Comparison of ENCODE assay signal across 16 cellular contexts in the genomic region with DNA sequence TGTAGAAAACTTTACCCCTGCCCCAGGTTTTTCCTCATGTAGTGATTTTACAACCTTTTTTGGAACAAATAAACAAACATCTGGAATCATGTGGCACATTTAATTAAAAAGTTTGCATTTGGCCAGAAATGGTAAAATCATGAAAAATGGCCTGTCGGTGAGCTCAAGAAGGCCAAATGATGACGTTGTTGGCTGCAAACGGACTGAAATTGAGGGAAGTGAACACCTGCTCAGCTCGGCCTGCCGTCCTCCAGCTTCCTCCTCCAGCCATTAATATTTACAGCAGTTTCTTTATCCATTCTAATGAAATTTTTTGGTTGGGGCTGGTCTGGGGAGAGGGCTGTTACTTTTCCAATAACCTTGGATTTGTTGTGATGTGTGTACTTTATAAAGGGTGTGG.
DNase-seq lines count a peak whose midpoint lies in the region; ATAC-seq and TF ChIP-seq lines count a peak whose summit lies in the region.
"Had no signal": no experiment of that assay in that cellular context is flagged by ENCODE, and none has a peak within 500 bp of the region (broad histone marks: within the 10 kb centered on the region; RNA-seq: fewer than 3 reads in every experiment).

No MANE protein-coding gene starts in this region.

- H3K9me3 Mint-ChIP-seq in nephron = peaks cover 4% of the 10 kb centered on the region
- peaks cover 0 to 8% of the 10 kb centered on the region in 2 donors for H3K9me3 Mint-ChIP-seq in stimulated activated naive CD8-positive, alpha-beta T cell treated with anti-CD3 and anti-CD28 coated beads, Interleukin-15, amount 100 ng/mL, for 72 hours

- ATAC-seq in stimulated activated naive CD8-positive, alpha-beta T cell treated with anti-CD3 and anti-CD28 coated beads, Interleukin-15, amount 100 ng/mL, for 72 hours = no peak
- ATAC-seq in T-helper 17 cell = no peak
- ATAC-seq: GM23338 had no signal

- no peak overlapping the region for H3K9ac ChIP-seq in rectal smooth muscle tissue (ENCODE audit: low read length)

- H3K36me3 ChIP-seq in rectal smooth muscle tissue (ENCODE audit: control insufficient read depth, insufficient read depth, low read length) = no peaks in the 10 kb centered on the region
- H3K36me3 ChIP-seq: BE2C, Peyer's patch had no signal

- H3K4me3 Mint-ChIP-seq in nephron = no peak overlapping the region
- no peak overlapping the region for H3K4me3 Mint-ChIP-seq in stimulated activated naive CD8-positive, alpha-beta T cell treated with anti-CD3 and anti-CD28 coated beads, Interleukin-15, amount 100 ng/mL, for 72 hours
- H3K4me3 Mint-ChIP-seq in T-helper 17 cell = no peak overlapping the region
- H3K4me3 Mint-ChIP-seq: CD4-positive, CD25-positive, alpha-beta regulatory T cell; GM23338 had no signal

- peaks cover 30% of the 10 kb centered on the region for H3K4me1 ChIP-seq in rectal smooth muscle tissue (ENCODE audit: control insufficient read depth, insufficient read depth, low read length)
- H3K4me1 ChIP-seq: BE2C had no signal

- no peaks in the 10 kb centered on the region for H3K27me3 ChIP-seq in rectal smooth muscle tissue (ENCODE audit: control insufficient read depth, insufficient read depth, low read length)
- H3K27me3 ChIP-seq: BE2C, Peyer's patch had no signal

- H3K27me3 Mint-ChIP-seq in nephron (ENCODE audit: low read depth) (peaks cover 6% of the 10 kb centered on the region), T-helper 17 cell (no peaks in the 10 kb centered on the region)
- no peaks in the 10 kb centered on the region for H3K27me3 Mint-ChIP-seq in stimulated activated naive CD8-positive, alpha-beta T cell treated with anti-CD3 and anti-CD28 coated beads, Interleukin-15, amount 100 ng/mL, for 72 hours
- H3K27me3 Mint-ChIP-seq: CD4-positive, CD25-positive, alpha-beta regulatory T cell had no signal

- peaks cover 68% of the 10 kb centered on the region for H3K4me1 Mint-ChIP-seq in nephron
- H3K4me1 Mint-ChIP-seq in stimulated activated naive CD8-positive, alpha-beta T cell treated with anti-CD3 and anti-CD28 coated beads, Interleukin-15, amount 100 ng/mL, for 72 hours = no peaks in the 10 kb centered on the region
- H3K4me1 Mint-ChIP-seq in T-helper 17 cell = no peaks in the 10 kb centered on the region
- H3K4me1 Mint-ChIP-seq: CD4-positive, CD25-positive, alpha-beta regulatory T cell had no signal

- DNase-seq in G401 (ENCODE audit: low spot score) (peak; percentile 15), cerebellar cortex (ENCODE audit: low spot score) (peak; percentile 12), superior temporal gyrus (ENCODE audit: extremely low spot score) (no peak), T-helper 17 cell (no peak)
- no peak for DNase-seq in stimulated activated naive CD8-positive, alpha-beta T cell treated with anti-CD3 and anti-CD28 coated beads, Interleukin-15, amount 100 ng/mL, for 72 hours
- no peak for DNase-seq in NK-92 treated with Interleukin-12 subunit alpha and Interleukin-12 subunit beta, amount 100 ng/mL, for 24 hours (lab: John Stamatoyannopoulos, UW)
- DNase-seq: BE2C; CD4-positive, CD25-positive, alpha-beta regulatory T cell; COR-L47; HCEC 1CT; NCI-H1417; NCI-H187; Peyer's patch had no signal

- in situ Hi-C loops in G401 (cut with HindIII; ENCODE audit: low sequenced_read_pairs) = no loop called here

- no peak for TF ChIP-seq CTCF in nephron (IDR thresholded peaks at IDR 0.05; ENCODE audit: unreplicated experiment in 3 of 3)

- H3K36me3 Mint-ChIP-seq in nephron (ENCODE audit: low read depth) (peaks cover 5% of the 10 kb centered on the region), T-helper 17 cell (ENCODE audit: low read depth) (no peaks in the 10 kb centered on the region)
- H3K36me3 Mint-ChIP-seq: CD4-positive, CD25-positive, alpha-beta regulatory T cell had no signal

- H3K4me3 ChIP-seq in rectal smooth muscle tissue (ENCODE audit: low read length) = no peak overlapping the region
- H3K4me3 ChIP-seq: GM23338, Peyer's patch had no signal

- H3K27ac ChIP-seq in rectal smooth muscle tissue (ENCODE audit: low read depth, low read length) = peak overlapping the region; percentile 32
- H3K27ac ChIP-seq: Peyer's patch had no signal

- H3K9me3 ChIP-seq in T-helper 17 cell (ENCODE audit: control insufficient read depth, low read length, poor library complexity, severe bottlenecking) = no peaks in the 10 kb centered on the region
- H3K9me3 ChIP-seq: BE2C, Peyer's patch had no signal

- peak overlapping the region; percentile 65 to 94 (median 70) for H3K27ac Mint-ChIP-seq in nephron
- H3K27ac Mint-ChIP-seq in stimulated activated naive CD8-positive, alpha-beta T cell treated with anti-CD3 and anti-CD28 coated beads, Interleukin-15, amount 100 ng/mL, for 72 hours = no peak overlapping the region
- no peak overlapping the region for H3K27ac Mint-ChIP-seq in T-helper 17 cell
- H3K27ac Mint-ChIP-seq: CD4-positive, CD25-positive, alpha-beta regulatory T cell; GM23338 had no signal

Comparison
In these comparisons a context has a peak if more than half of its experiments do, and no peak if none do; other contexts are left out.
1. DNase-seq: peak in G401 (single experiment) and cerebellar cortex (single experiment); none in superior temporal gyrus (single experiment), stimulated activated naive CD8-positive, alpha-beta T cell treated with anti-CD3 and anti-CD28 coated beads, Interleukin-15, amount 100 ng/mL, for 72 hours (0 of 2), NK-92 treated with Interleukin-12 subunit alpha and Interleukin-12 subunit beta, amount 100 ng/mL, for 24 hours (single experiment) and T-helper 17 cell (0 of 3).
2. H3K27ac Mint-ChIP-seq: peak in nephron (3 of 3); none in stimulated activated naive CD8-positive, alpha-beta T cell treated with anti-CD3 and anti-CD28 coated beads, Interleukin-15, amount 100 ng/mL, for 72 hours (0 of 2) and T-helper 17 cell (single experiment).